In genomic region chrY:7718626-7719025, GRCh38 we compare ENCODE assay signal across 15 cellular contexts.
A peak's percentile ranks its signal among the peaks of the same experiment; 100 is the strongest.
DNase-seq lines count a peak whose midpoint lies in the region; ATAC-seq and TF ChIP-seq lines count a peak whose summit lies in the region.
"Had no signal": no experiment of that assay in that cellular context is flagged by ENCODE, and none has a peak within 500 bp of the region (broad histone marks: within the 10 kb centered on the region; RNA-seq: fewer than 3 reads in every experiment).

No MANE protein-coding gene starts in this region.

- peak overlapping the region; percentile 45 for H3K27ac ChIP-seq in foreskin keratinocyte
- H3K27ac ChIP-seq: SJCRH30 had no signal

- no peak overlapping the region for H3K4me3 ChIP-seq in cardiac fibroblast (replicated peaks in 1 of 2; ENCODE audit: low read depth in 2 of 2, low read length in 2 of 2)
- H3K4me3 ChIP-seq: K562, SJCRH30 had no signal

- DNase-seq in ELR (ENCODE audit: low read depth), result peak; percentile 61
- peak; percentile 78 for DNase-seq in NCI-H226
- peak; percentile 55 to 61 for DNase-seq in cardiac fibroblast (ENCODE audit: low read depth in 2 of 2)
- DNase-seq in foreskin keratinocyte, result peak; percentile 59 to 71
- no peak for DNase-seq in DMS114 treated with DMSO at 0.1 percent for 48 hours (lab: John Stamatoyannopoulos, UW; ENCODE audit: unreplicated experiment)
- DNase-seq in GM19240 (ENCODE audit: insufficient read length, low spot score), result no peak
- no peak for DNase-seq in MV-4-11 (lab: John Stamatoyannopoulos, UW)
- no peak for DNase-seq in NCI-H187 (lab: John Stamatoyannopoulos, UW)
- DNase-seq: CD8-positive, alpha-beta T cell; DND-41; NCI-H1092; NCI-H1694 treated with DMSO at 0.1 percent for 48 hours; SJCRH30 had no signal

- TF ChIP-seq CTCF in cardiac fibroblast (IDR thresholded peaks at IDR 0.05; ENCODE audit: low read depth, low read length) (no peak), foreskin keratinocyte (conservative IDR thresholded peaks at IDR 0.05) (no peak)

- peak; percentile 23 for ATAC-seq in foreskin keratinocyte
- ATAC-seq: CD8-positive, alpha-beta T cell; HCT116; K562 had no signal

- H3K27me3 ChIP-seq in foreskin keratinocyte, result no peaks in the 10 kb centered on the region
- H3K27me3 ChIP-seq: SJCRH30 had no signal

- peaks cover 46% of the 10 kb centered on the region for H3K4me1 ChIP-seq in foreskin keratinocyte
- H3K4me1 ChIP-seq: SJCRH30 had no signal

Comparison
In these comparisons a context has a peak if more than half of its experiments do, and no peak if none do; other contexts are left out.
1. DNase-seq: peak in ELR (single experiment), NCI-H226 (single experiment), cardiac fibroblast (2 of 2) and foreskin keratinocyte (2 of 2); none in DMS114 treated with DMSO at 0.1 percent for 48 hours (single experiment), GM19240 (single experiment), MV-4-11 (single experiment) and NCI-H187 (0 of 2).